In the genomic region with DNA sequence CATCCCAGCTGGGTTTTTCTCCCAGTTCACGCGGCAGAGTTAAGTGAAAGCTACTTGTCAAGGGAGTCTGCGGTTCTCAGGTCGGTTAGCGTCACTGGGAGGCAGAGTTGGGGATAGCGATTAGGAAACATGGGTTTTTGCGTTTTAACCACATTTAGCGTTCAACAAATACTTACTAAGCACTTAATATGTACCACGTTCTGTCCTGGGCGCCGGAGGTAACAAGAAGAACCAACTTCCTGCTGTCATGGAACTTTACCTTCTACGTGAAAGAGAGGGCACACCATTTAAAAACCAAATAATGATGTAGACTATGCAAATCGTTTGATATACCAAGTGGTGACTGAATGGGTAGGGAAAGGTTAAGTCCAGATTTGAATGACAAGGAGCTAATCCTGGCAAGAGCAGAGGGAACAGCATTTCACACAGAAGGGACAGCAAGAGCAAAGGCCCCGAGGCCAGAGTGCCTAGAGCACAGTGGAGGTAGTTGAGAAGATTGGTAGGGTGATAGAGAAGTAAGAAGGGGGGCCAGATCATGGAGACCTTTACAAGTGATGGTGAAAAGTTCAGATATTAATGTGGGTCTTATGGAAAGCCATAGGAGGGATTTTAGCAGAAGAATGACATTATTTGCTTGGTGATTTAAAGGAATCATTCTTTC, we compare ENCODE assay signal across 8 cellular contexts. TPM values are rescaled to one million over a fixed set of nuclear protein-coding genes. Genes with fewer than 3 reads are reported as not detected.
DNase-seq lines count a peak whose midpoint lies in the region; ATAC-seq and TF ChIP-seq lines count a peak whose summit lies in the region.

No MANE protein-coding gene starts in this region.

- H3K4me3 ChIP-seq in adrenal gland = peak overlapping the region; percentile 29 to 83 (median 76)
- H3K4me3 ChIP-seq in right lobe of liver = peak overlapping the region; percentile 54 to 89 (median 75)
- H3K4me3 ChIP-seq in tibial artery = peak overlapping the region; percentile 85 to 87

- H3K36me3 ChIP-seq in adrenal gland (replicated peaks in 1 of 2) = peaks cover 0 to 8% of the 10 kb centered on the region in 2 donors
- peaks cover 0 to 10% (median 4%) of the 10 kb centered on the region in 4 donors for H3K36me3 ChIP-seq in right lobe of liver
- peaks cover 11 to 19% (median 14%) of the 10 kb centered on the region in 3 donors for H3K36me3 ChIP-seq in tibial artery

- no peaks in the 10 kb centered on the region for H3K9me3 ChIP-seq in adrenal gland (replicated peaks in 1 of 3)
- H3K9me3 ChIP-seq in right lobe of liver = no peaks in the 10 kb centered on the region
- no peaks in the 10 kb centered on the region for H3K9me3 ChIP-seq in tibial artery

- ATAC-seq in GM19035 (IDR thresholded peaks at IDR 0.05; ENCODE audit: unreplicated experiment) (peak; percentile 5), HG03469 (IDR thresholded peaks at IDR 0.05; ENCODE audit: unreplicated experiment) (peak; percentile 10), right lobe of liver (no peak)

- TF ChIP-seq POLR2A in adrenal gland (IDR thresholded peaks at IDR 0.05) (no peak), right lobe of liver (IDR thresholded peaks at IDR 0.05) (no peak)

- WGBS in adrenal gland, 4 donors = 2% methylated on average over 14 of the region's 14 CpGs
- 2% methylated on average over 12 of the region's 14 CpGs for WGBS in right lobe of liver (ENCODE audit: insufficient coverage, low coverage, low lambda C conversion rate, missing lambda C conversion rate)

- H3K27ac ChIP-seq in adrenal gland (peak overlapping the region; percentile 87 to 93 (median 91)), right lobe of liver (peak overlapping the region; percentile 38 to 81 (median 80)), tibial artery (peak overlapping the region; percentile 86 to 94)

- intact Hi-C loops in adrenal gland (cut with DNase I) = no loop called here
- intact Hi-C loops in right lobe of liver (cut with DNase I) = no loop called here
- intact Hi-C loops in tibial artery (cut with DNase I; ENCODE audit: low total_unique reads) = loop anchor here (5.0 kb wide), 2 partner anchors 78 to 222 kb away; partner anchors contain the start of gene SSR1

- no peaks in the 10 kb centered on the region for H3K27me3 ChIP-seq in adrenal gland
- H3K27me3 ChIP-seq in right lobe of liver = no peaks in the 10 kb centered on the region
- no peaks in the 10 kb centered on the region for H3K27me3 ChIP-seq in tibial artery

- DNase-seq in AML-193 (lab: John Stamatoyannopoulos, UW) = peak; percentile 40 to 61
- no peak for DNase-seq in adrenal gland
- no peak for DNase-seq in right lobe of liver
- DNase-seq in tibial artery = no peak
- no peak for DNase-seq in NCI-H345 (lab: John Stamatoyannopoulos, UW)
- DNase-seq in DMS79 treated with DMSO at 0.1 percent for 48 hours (lab: John Stamatoyannopoulos, UW) = no peak

- peaks cover 11 to 37% of the 10 kb centered on the region in 2 donors for H3K4me1 ChIP-seq in adrenal gland (replicated peaks in 1 of 2)
- peaks cover 0 to 20% (median 0%) of the 10 kb centered on the region in 4 donors for H3K4me1 ChIP-seq in right lobe of liver
- H3K4me1 ChIP-seq in tibial artery = peaks cover 0 to 26% (median 9%) of the 10 kb centered on the region in 4 donors

- TF ChIP-seq CTCF in adrenal gland (IDR thresholded peaks at IDR 0.05) (no peak), right lobe of liver (IDR thresholded peaks at IDR 0.05) (no peak), tibial artery (IDR thresholded peaks at IDR 0.05) (no peak)

RNA-seq across cellular contexts. Expression of gene RIOK1, which starts 0.7 kb away (rescaled TPM):
- total RNA-seq in adrenal gland (10 to 100 TPM in 6 of 8 donors, 1 to 10 TPM in 2; 6.0 to 18.8 (median 14.8) TPM), right lobe of liver (1 to 10 TPM; 4.6 to 7.9 (median 6.7) TPM)
- polyA plus RNA-seq in adrenal gland = 10 to 100 TPM in 2 of 3 donors, 1 to 10 TPM in 1; 8.6 to 21.1 (median 14.9) TPM

RNA-seq across cellular contexts. Expression of gene CAGE1, which starts 0.8 kb away (rescaled TPM):
- total RNA-seq in adrenal gland (under 1 TPM in 3 of 8 donors, not detected in 5; 0.08 to 0.25 (median 0.25) TPM), right lobe of liver (not detected)
- not detected for polyA plus RNA-seq in adrenal gland

Comparison
In these comparisons a context has a peak if more than half of its experiments do, and no peak if none do; other contexts are left out.
1. DNase-seq: peak in AML-193 (2 of 2); none in adrenal gland (0 of 7), right lobe of liver (0 of 3), tibial artery (0 of 2), NCI-H345 (single experiment) and DMS79 treated with DMSO at 0.1 percent for 48 hours (single experiment).
2. ATAC-seq: peak in GM19035 (single experiment) and HG03469 (single experiment); none in right lobe of liver (0 of 4).
3. Peak in every context shown above with its lines, with median percentiles within 50 percentile points of each other: H3K27ac ChIP-seq and H3K4me3 ChIP-seq.